ENCODE assay signal across 24 cellular contexts in the genomic region with DNA sequence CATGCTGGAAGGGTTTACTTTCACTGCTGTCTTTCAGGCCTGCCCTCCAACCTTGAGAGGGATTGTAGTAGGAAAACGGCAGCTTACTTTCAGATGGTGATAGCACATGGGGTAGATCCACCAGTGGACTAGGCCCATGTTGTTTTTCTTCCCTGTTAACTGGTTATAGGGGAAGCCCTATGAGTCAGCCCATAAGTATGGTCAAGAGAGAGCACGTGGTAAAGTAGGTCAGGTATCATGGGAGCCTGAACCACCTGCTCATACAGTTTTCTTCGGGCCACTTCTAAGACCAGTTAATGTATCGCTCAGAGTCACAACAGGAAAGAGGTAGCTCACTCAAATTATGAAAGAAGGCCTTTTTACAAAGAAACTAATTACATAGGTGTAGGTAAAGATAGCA. TPM values are rescaled to one million over a fixed set of nuclear protein-coding genes. Genes with fewer than 3 reads are reported as not detected.
DNase-seq lines count a peak whose midpoint lies in the region; ATAC-seq and TF ChIP-seq lines count a peak whose summit lies in the region.
"Had no signal": no experiment of that assay in that cellular context is flagged by ENCODE, and none has a peak within 500 bp of the region (broad histone marks: within the 10 kb centered on the region; RNA-seq: fewer than 3 reads in every experiment).

No MANE protein-coding gene starts in this region.

- intact Hi-C loops in PC-9 (cut with micrococcal nuclease; ENCODE audit: unreplicated experiment) = no loop called here

- H3K36me3 ChIP-seq in PC-9 (ENCODE audit: low read depth) = peaks cover 52% of the 10 kb centered on the region

- CTCF ChIA-PET in PC-9 (lab: Charles Lee) = interaction anchor here (0.6 to 0.9 kb wide), 2 partner anchors 122 to 126 kb away, joined by 3 to 4 read pairs; no protein-coding TSS in a partner anchor

- POLR2A ChIA-PET in PC-9 (lab: Charles Lee; ENCODE audit: unreplicated experiment) = no interaction called here

- TF ChIP-seq CTCF in PC-9 (conservative IDR thresholded peaks at IDR 0.05) = no peak

- no peak overlapping the region for H2AFZ ChIP-seq in PC-9

- H3K4me1 Mint-ChIP-seq in activated T-cell treated with anti-CD3 and anti-CD28 coated beads, Interleukin-2, amount 50 U/mL, for 72 hours (ENCODE audit: low read depth) = peaks cover 52% of the 10 kb centered on the region
- peaks cover 41% of the 10 kb centered on the region for H3K4me1 Mint-ChIP-seq in activated T-cell treated with anti-CD3 and anti-CD28 coated beads, Interleukin-2, amount 50 U/mL, for 24 hours (ENCODE audit: low read depth)
- H3K4me1 Mint-ChIP-seq in stimulated activated effector memory CD8-positive, alpha-beta T cell treated with anti-CD3 and anti-CD28 coated beads, Interleukin-12 subunit alpha, Interleukin-12 subunit beta, amount 100 ng/mL, for 72 hours = peaks cover 29% of the 10 kb centered on the region
- H3K4me1 Mint-ChIP-seq: neural crest cell had no signal

- no peaks in the 10 kb centered on the region for H3K9me3 ChIP-seq in PC-9 (ENCODE audit: insufficient read depth, low read depth)
- H3K9me3 ChIP-seq: psoas muscle, SJCRH30, spleen, testis had no signal

- no peaks in the 10 kb centered on the region for H3K27me3 ChIP-seq in PC-9 (ENCODE audit: insufficient read depth, low read depth)
- H3K27me3 ChIP-seq: BLaER1, SJCRH30, spleen, testis had no signal

- H3K9me3 Mint-ChIP-seq in activated T-cell treated with anti-CD3 and anti-CD28 coated beads, Interleukin-2, amount 50 U/mL, for 72 hours = peaks cover 0 to 2% of the 10 kb centered on the region in 2 donors
- H3K9me3 Mint-ChIP-seq in activated T-cell treated with anti-CD3 and anti-CD28 coated beads, Interleukin-2, amount 50 U/mL, for 24 hours = no peaks in the 10 kb centered on the region
- H3K9me3 Mint-ChIP-seq in stimulated activated effector memory CD8-positive, alpha-beta T cell treated with anti-CD3 and anti-CD28 coated beads, Interleukin-12 subunit alpha, Interleukin-12 subunit beta, amount 100 ng/mL, for 72 hours = no peaks in the 10 kb centered on the region
- H3K9me3 Mint-ChIP-seq: central memory CD8-positive, alpha-beta T cell; effector memory CD8-positive, alpha-beta T cell had no signal

- no peaks in the 10 kb centered on the region for H3K79me2 ChIP-seq in PC-9 (ENCODE audit: low read depth)

- no TSS peak for BruUV-seq in PC-9 (replicated peaks; lab: Mats Ljungman, UMichigan)

- H3K4me3 Mint-ChIP-seq in activated T-cell treated with anti-CD3 and anti-CD28 coated beads, Interleukin-2, amount 50 U/mL, for 72 hours = peak overlapping the region in 1 of 2 donors; percentile 7
- H3K4me3 Mint-ChIP-seq in activated T-cell treated with anti-CD3 and anti-CD28 coated beads, Interleukin-2, amount 50 U/mL, for 24 hours = no peak overlapping the region
- no peak overlapping the region for H3K4me3 Mint-ChIP-seq in stimulated activated effector memory CD8-positive, alpha-beta T cell treated with anti-CD3 and anti-CD28 coated beads, Interleukin-12 subunit alpha, Interleukin-12 subunit beta, amount 100 ng/mL, for 72 hours
- H3K4me3 Mint-ChIP-seq: central memory CD8-positive, alpha-beta T cell; effector memory CD8-positive, alpha-beta T cell; mesothelial cell of epicardium; neural crest cell; T-helper 2 cell treated with Interferon-gamma antibody and Interleukin-4, amounts not matched to agents 5 μg/mL and 100 μg/mL, for 36 hours had no signal

- H3K4me3 ChIP-seq in PC-9 = no peak overlapping the region
- H3K4me3 ChIP-seq: BLaER1, psoas muscle, SJCRH30, spleen, testis had no signal

- no peak overlapping the region for H3K27ac Mint-ChIP-seq in activated T-cell treated with anti-CD3 and anti-CD28 coated beads, Interleukin-2, amount 50 U/mL, for 72 hours
- no peak overlapping the region for H3K27ac Mint-ChIP-seq in activated T-cell treated with anti-CD3 and anti-CD28 coated beads, Interleukin-2, amount 50 U/mL, for 24 hours
- H3K27ac Mint-ChIP-seq in stimulated activated effector memory CD8-positive, alpha-beta T cell treated with anti-CD3 and anti-CD28 coated beads, Interleukin-12 subunit alpha, Interleukin-12 subunit beta, amount 100 ng/mL, for 72 hours = no peak overlapping the region
- H3K27ac Mint-ChIP-seq: activated T-helper 2 cell treated with anti-CD3 and anti-CD28 coated beads, Interferon-gamma antibody, Interleukin-2, Interleukin-4, amounts not matched to agents 10 μg/mL and 5 μg/mL and 100 μg/mL, durations not matched to agents 14 hours and 24 hours and 36 hours; effector memory CD8-positive, alpha-beta T cell; mesothelial cell of epicardium; T-helper 2 cell treated with Interferon-gamma antibody and Interleukin-4, amounts not matched to agents 5 μg/mL and 100 μg/mL, for 36 hours had no signal

- peaks cover 13% of the 10 kb centered on the region for H3K4me1 ChIP-seq in PC-9 (replicated peaks; ENCODE audit: insufficient read depth)
- H3K4me1 ChIP-seq: psoas muscle, SJCRH30, testis had no signal

- no peak for DNase-seq in activated T-cell treated with anti-CD3 and anti-CD28 coated beads, Interleukin-2, amount 50 U/mL, for 72 hours
- no peak for DNase-seq in activated T-cell treated with anti-CD3 and anti-CD28 coated beads, Interleukin-2, amount 50 U/mL, for 24 hours
- DNase-seq in PC-9 (peak in 1 of 2 experiments; percentile 73), epithelial cell of prostate (ENCODE audit: low read depth, low spot score) (peak; percentile 8), H4 (ENCODE audit: low spot score) (no peak)
- DNase-seq in stimulated activated effector memory CD8-positive, alpha-beta T cell treated with anti-CD3 and anti-CD28 coated beads, Interleukin-12 subunit alpha, Interleukin-12 subunit beta, amount 100 ng/mL, for 72 hours (ENCODE audit: low spot score in 2 of 2) = no peak
- DNase-seq: 8988T; effector memory CD8-positive, alpha-beta T cell; hypothalamus; NCI-H1092 treated with DMSO at 0.1 percent for 48 hours; NCI-H526 treated with DMSO at 0.1 percent for 48 hours; psoas muscle; SJCRH30; spleen; stimulated activated CD8-positive, alpha-beta memory T cell treated with anti-CD3 and anti-CD28 coated beads, Interleukin-4, amount 100 ng/mL, for 48 hours; testis had no signal

- peak overlapping the region; percentile 8 for H3K4me2 ChIP-seq in PC-9
- H3K4me2 ChIP-seq: BLaER1 had no signal

- peaks cover 14% of the 10 kb centered on the region for H3F3A ChIP-seq in PC-9 (ENCODE audit: insufficient read depth, low read depth)

- ATAC-seq in activated T-cell treated with anti-CD3 and anti-CD28 coated beads, Interleukin-2, amount 50 U/mL, for 72 hours (replicated peaks in 1 of 2) = peak; percentile 23 to 32
- ATAC-seq in stimulated activated effector memory CD8-positive, alpha-beta T cell treated with anti-CD3 and anti-CD28 coated beads, Interleukin-12 subunit alpha, Interleukin-12 subunit beta, amount 100 ng/mL, for 72 hours = peak; percentile 57
- no peak for ATAC-seq in GM21619 (IDR thresholded peaks at IDR 0.05; ENCODE audit: unreplicated experiment)
- ATAC-seq in HG03571 (IDR thresholded peaks at IDR 0.05; ENCODE audit: unreplicated experiment) = no peak
- ATAC-seq: effector memory CD8-positive, alpha-beta T cell had no signal

- H3K27me3 Mint-ChIP-seq in activated T-cell treated with anti-CD3 and anti-CD28 coated beads, Interleukin-2, amount 50 U/mL, for 72 hours (ENCODE audit: low read depth) = no peaks in the 10 kb centered on the region
- H3K27me3 Mint-ChIP-seq in activated T-cell treated with anti-CD3 and anti-CD28 coated beads, Interleukin-2, amount 50 U/mL, for 24 hours = no peaks in the 10 kb centered on the region
- H3K27me3 Mint-ChIP-seq: central memory CD8-positive, alpha-beta T cell; effector memory CD8-positive, alpha-beta T cell had no signal

- H3K27ac ChIP-seq in PC-9 (0 out of 2 replicates have a peak overlapping the region, but pooled peaks have one; percentile 1), epithelial cell of prostate (no peak overlapping the region)
- H3K27ac ChIP-seq: BLaER1, psoas muscle, SJCRH30, spleen, testis had no signal

- H3K36me3 Mint-ChIP-seq in activated T-cell treated with anti-CD3 and anti-CD28 coated beads, Interleukin-2, amount 50 U/mL, for 72 hours (ENCODE audit: insufficient read depth in 2 of 2) = peaks cover 30 to 39% of the 10 kb centered on the region in 2 donors
- peaks cover 95% of the 10 kb centered on the region for H3K36me3 Mint-ChIP-seq in activated T-cell treated with anti-CD3 and anti-CD28 coated beads, Interleukin-2, amount 50 U/mL, for 24 hours (ENCODE audit: low read depth)
- H3K36me3 Mint-ChIP-seq in stimulated activated effector memory CD8-positive, alpha-beta T cell treated with anti-CD3 and anti-CD28 coated beads, Interleukin-12 subunit alpha, Interleukin-12 subunit beta, amount 100 ng/mL, for 72 hours = peaks cover 98% of the 10 kb centered on the region

- H3K9me2 ChIP-seq in PC-9 (ENCODE audit: insufficient read depth) = no peaks in the 10 kb centered on the region

- H4K20me1 ChIP-seq in PC-9 (ENCODE audit: insufficient read depth) = no peaks in the 10 kb centered on the region

RNA-seq across cellular contexts. Expression of gene PDK1, which starts 33.0 kb away (rescaled TPM):
- total RNA-seq in activated T-cell treated with anti-CD3 and anti-CD28 coated beads, Interleukin-2, amount 50 U/mL, for 72 hours = 10 to 100 TPM; 22.5 to 33.6 TPM
- 15.9 and 18.5 TPM in 2 replicates for total RNA-seq in PC-9 (2021)
- total RNA-seq in H4 (2014; rRNA removed; shearing (Covaris generic)) = 8.9 and 9.1 TPM in 2 replicates

Comparison
In these comparisons a context has a peak if more than half of its experiments do, and no peak if none do; other contexts are left out.
1. ATAC-seq: peak in activated T-cell treated with anti-CD3 and anti-CD28 coated beads, Interleukin-2, amount 50 U/mL, for 72 hours (2 of 2) and stimulated activated effector memory CD8-positive, alpha-beta T cell treated with anti-CD3 and anti-CD28 coated beads, Interleukin-12 subunit alpha, Interleukin-12 subunit beta, amount 100 ng/mL, for 72 hours (single experiment); none in GM21619 (single experiment) and HG03571 (single experiment).